ENCODE assay signal across 2 cellular contexts in the genomic region with DNA sequence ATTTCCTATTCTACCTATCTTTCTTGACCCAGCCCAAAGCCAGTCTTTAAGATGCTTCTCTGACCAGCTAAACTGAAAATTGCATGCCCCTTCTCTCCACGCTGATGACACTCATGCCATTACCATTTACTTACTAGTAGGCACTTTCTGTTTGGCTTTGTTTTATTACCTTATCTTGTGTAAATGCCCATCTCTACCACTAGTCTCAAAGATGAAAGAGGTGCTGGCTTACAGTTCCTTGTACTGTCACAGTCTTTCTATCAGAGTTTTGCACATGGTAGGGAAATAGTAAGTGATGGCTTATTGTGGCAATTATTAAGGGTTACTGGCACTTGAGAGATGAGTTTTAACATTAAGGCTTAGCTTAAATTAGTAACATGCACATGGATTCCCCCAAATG.
TF ChIP-seq lines count a peak whose summit lies in the region.

No MANE protein-coding gene starts in this region.

TF ChIP-seq in SK-N-SH, 30 proteins besides CTCF, POLR2A, EP300 and RAD21 (continued from another document):
- TF ChIP-seq, protein P1, sequence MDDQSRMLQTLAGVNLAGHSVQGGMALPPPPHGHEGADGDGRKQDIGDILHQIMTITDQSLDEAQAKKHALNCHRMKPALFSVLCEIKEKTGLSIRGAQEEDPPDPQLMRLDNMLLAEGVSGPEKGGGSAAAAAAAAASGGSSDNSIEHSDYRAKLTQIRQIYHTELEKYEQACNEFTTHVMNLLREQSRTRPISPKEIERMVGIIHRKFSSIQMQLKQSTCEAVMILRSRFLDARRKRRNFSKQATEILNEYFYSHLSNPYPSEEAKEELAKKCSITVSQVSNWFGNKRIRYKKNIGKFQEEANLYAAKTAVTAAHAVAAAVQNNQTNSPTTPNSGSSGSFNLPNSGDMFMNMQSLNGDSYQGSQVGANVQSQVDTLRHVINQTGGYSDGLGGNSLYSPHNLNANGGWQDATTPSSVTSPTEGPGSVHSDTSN (IDR thresholded peaks at IDR 0.05) = no peak
- TF ChIP-seq MEF2A (IDR thresholded peaks at IDR 0.05; ENCODE audit: borderline replicate concordance, low read depth) = no peak
- TF ChIP-seq NRF1 (IDR thresholded peaks at IDR 0.05; ENCODE audit: low read depth, low read length) = no peak
- TF ChIP-seq, protein P2, sequence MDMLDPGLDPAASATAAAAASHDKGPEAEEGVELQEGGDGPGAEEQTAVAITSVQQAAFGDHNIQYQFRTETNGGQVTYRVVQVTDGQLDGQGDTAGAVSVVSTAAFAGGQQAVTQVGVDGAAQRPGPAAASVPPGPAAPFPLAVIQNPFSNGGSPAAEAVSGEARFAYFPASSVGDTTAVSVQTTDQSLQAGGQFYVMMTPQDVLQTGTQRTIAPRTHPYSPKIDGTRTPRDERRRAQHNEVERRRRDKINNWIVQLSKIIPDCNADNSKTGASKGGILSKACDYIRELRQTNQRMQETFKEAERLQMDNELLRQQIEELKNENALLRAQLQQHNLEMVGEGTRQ (IDR thresholded peaks at IDR 0.05; ENCODE audit: borderline replicate concordance, low read depth, low read length) = no peak
- no peak for TF ChIP-seq YY1 (IDR thresholded peaks at IDR 0.05; ENCODE audit: low read depth)
- no peak for TF ChIP-seq FOSL2 (IDR thresholded peaks at IDR 0.05; ENCODE audit: borderline replicate concordance, low read depth)
- TF ChIP-seq GABPA (IDR thresholded peaks at IDR 0.05; ENCODE audit: low read depth) = no peak
- TF ChIP-seq TEAD4 (IDR thresholded peaks at IDR 0.05; ENCODE audit: borderline replicate concordance, insufficient read depth) = no peak
- TF ChIP-seq RFX5 (IDR thresholded peaks at IDR 0.05; ENCODE audit: low read length) = no peak
- no peak for TF ChIP-seq CHD2 (IDR thresholded peaks at IDR 0.05; ENCODE audit: low read length, partially characterized antibody)
- TF ChIP-seq MXI1 (IDR thresholded peaks at IDR 0.05; ENCODE audit: low read depth, low read length) = no peak

TF ChIP-seq in SK-N-SH treated with all-trans-retinoic acid at 6 μM for 48 hours, 23 proteins besides CTCF, POLR2A, EP300 and RAD21 (continued from another document):
- TF ChIP-seq PATZ1 (CRISPR knock-in tag; IDR thresholded peaks at IDR 0.05; ENCODE audit: borderline replicate concordance) = no peak
- no peak for TF ChIP-seq GLIS3 (CRISPR knock-in tag; IDR thresholded peaks at IDR 0.05)
- TF ChIP-seq, protein P3, sequence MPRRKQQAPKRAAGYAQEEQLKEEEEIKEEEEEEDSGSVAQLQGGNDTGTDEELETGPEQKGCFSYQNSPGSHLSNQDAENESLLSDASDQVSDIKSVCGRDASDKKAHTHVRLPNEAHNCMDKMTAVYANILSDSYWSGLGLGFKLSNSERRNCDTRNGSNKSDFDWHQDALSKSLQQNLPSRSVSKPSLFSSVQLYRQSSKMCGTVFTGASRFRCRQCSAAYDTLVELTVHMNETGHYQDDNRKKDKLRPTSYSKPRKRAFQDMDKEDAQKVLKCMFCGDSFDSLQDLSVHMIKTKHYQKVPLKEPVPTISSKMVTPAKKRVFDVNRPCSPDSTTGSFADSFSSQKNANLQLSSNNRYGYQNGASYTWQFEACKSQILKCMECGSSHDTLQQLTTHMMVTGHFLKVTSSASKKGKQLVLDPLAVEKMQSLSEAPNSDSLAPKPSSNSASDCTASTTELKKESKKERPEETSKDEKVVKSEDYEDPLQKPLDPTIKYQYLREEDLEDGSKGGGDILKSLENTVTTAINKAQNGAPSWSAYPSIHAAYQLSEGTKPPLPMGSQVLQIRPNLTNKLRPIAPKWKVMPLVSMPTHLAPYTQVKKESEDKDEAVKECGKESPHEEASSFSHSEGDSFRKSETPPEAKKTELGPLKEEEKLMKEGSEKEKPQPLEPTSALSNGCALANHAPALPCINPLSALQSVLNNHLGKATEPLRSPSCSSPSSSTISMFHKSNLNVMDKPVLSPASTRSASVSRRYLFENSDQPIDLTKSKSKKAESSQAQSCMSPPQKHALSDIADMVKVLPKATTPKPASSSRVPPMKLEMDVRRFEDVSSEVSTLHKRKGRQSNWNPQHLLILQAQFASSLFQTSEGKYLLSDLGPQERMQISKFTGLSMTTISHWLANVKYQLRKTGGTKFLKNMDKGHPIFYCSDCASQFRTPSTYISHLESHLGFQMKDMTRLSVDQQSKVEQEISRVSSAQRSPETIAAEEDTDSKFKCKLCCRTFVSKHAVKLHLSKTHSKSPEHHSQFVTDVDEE (CRISPR knock-in tag; IDR thresholded peaks at IDR 0.05) = no peak
- TF ChIP-seq ZC3H10 (CRISPR knock-in tag; IDR thresholded peaks at IDR 0.05) = no peak
- TF ChIP-seq BACH2 (CRISPR knock-in tag; IDR thresholded peaks at IDR 0.05; ENCODE audit: borderline replicate concordance) = no peak
- TF ChIP-seq CSDC2 (CRISPR knock-in tag; IDR thresholded peaks at IDR 0.05) = no peak
- no peak for TF ChIP-seq OSR1 (CRISPR knock-in tag; IDR thresholded peaks at IDR 0.05)
- no peak for TF ChIP-seq ESRRG (CRISPR knock-in tag; IDR thresholded peaks at IDR 0.05)
- TF ChIP-seq TCF4 (CRISPR knock-in tag; IDR thresholded peaks at IDR 0.05; ENCODE audit: borderline replicate concordance) = no peak
- no peak for TF ChIP-seq ZNF8 (CRISPR knock-in tag; IDR thresholded peaks at IDR 0.05)
